Comparison of ENCODE assay signal across 15 cellular contexts in the genomic region with DNA sequence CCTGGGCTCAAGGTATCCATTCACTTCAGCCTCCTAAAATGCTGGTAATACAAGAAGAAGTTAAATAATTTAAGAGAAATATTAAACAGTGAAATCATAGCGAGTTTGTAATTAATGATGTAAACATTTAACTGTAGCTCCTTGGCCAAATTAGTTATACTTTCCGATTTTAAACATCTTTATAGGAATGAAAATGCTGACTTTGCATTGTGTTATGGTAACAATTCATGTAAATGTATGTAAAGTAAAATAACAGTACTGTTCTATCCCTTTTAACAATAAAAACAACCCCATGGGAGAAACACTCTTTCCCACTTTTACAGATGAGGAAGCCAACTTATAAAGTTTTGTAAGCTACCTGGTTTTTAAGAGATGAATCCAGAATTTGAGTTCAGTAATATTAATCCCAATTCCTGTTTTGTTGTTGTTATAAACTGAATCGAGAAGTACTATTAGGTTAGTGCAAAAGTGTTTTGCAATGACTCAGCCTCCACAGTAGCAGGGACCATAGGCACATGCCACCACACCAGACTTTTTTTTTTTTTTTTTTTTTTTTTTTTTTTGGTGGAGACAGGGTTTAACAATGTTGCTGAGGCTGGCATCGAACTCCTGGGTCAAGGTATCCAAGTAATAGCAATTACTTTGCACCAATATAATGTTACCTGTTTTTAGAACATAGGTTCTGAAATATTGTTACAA.
DNase-seq lines count a peak whose midpoint lies in the region; ATAC-seq, FAIRE-seq and TF ChIP-seq lines count a peak whose summit lies in the region.
"Had no signal": no experiment of that assay in that cellular context is flagged by ENCODE, and none has a peak within 500 bp of the region (broad histone marks: within the 10 kb centered on the region; RNA-seq: fewer than 3 reads in every experiment).

No MANE protein-coding gene starts in this region.

- no peaks in the 10 kb centered on the region for H3K27me3 Mint-ChIP-seq in GM23338 (ENCODE audit: insufficient read depth, low read depth, poor library complexity)
- H3K27me3 Mint-ChIP-seq: B cell; CD4-positive, alpha-beta T cell had no signal

- H3K9me1 ChIP-seq in IMR-90 (ENCODE audit: insufficient read depth, low read length) (no peaks in the 10 kb centered on the region), K562 (ENCODE audit: control insufficient read depth, insufficient read depth, low read length) (no peaks in the 10 kb centered on the region)

- H3K18ac ChIP-seq in IMR-90 (ENCODE audit: low read depth, low read length) = no peak overlapping the region

- no peak overlapping the region for H3K14ac ChIP-seq in IMR-90 (replicated peaks; ENCODE audit: low read depth, low read length)

- no peak for TF ChIP-seq CTCF in A549 (IDR thresholded peaks at IDR 0.05)
- TF ChIP-seq CTCF in GM23338 (conservative IDR thresholded peaks at IDR 0.05; ENCODE audit: low read depth in 2 of 2) = no peak
- no peak for TF ChIP-seq CTCF in IMR-90 (conservative IDR thresholded peaks at IDR 0.05; ENCODE audit: low read depth, low read length)
- TF ChIP-seq CTCF in K562 (IDR thresholded peaks at IDR 0.05 in 2 of 3, conservative IDR thresholded peaks at IDR 0.05 in 1 of 3; ENCODE audit: insufficient read depth in 2 of 3, low read depth in 1 of 3, low read length in 3 of 3) = no peak
- no peak for TF ChIP-seq CTCF in prostate gland (IDR thresholded peaks at IDR 0.05)

- no peak overlapping the region for H3K56ac ChIP-seq in IMR-90 (ENCODE audit: extremely low read depth, insufficient read depth, low read length)

- H3K4me2 ChIP-seq in A549 (no peak overlapping the region), GM23338 (no peak overlapping the region), IMR-90 (ENCODE audit: low read depth, low read length) (no peak overlapping the region), K562 (ENCODE audit: insufficient read depth, low read length) (no peak overlapping the region)

- H3K9me2 ChIP-seq in GM23338 (ENCODE audit: insufficient read depth) = no peaks in the 10 kb centered on the region

- no peak overlapping the region for H2BK5ac ChIP-seq in IMR-90 (ENCODE audit: low read depth, low read length, poor library complexity, severe bottlenecking)

- no peaks in the 10 kb centered on the region for H3K4me1 Mint-ChIP-seq in GM23338
- H3K4me1 Mint-ChIP-seq: B cell, H9 had no signal

- DNase-seq in A549 (ENCODE audit: low read depth in 1 of 2, low spot score in 1 of 2) (no peak), GM23338 (ENCODE audit: low spot score) (no peak), IMR-90 (no peak), K562 (ENCODE audit: extremely low read depth in 1 of 4, low spot score in 3 of 4) (no peak), prostate gland (ENCODE audit: low spot score) (no peak), SK-N-DZ (ENCODE audit: low spot score) (no peak), pons (ENCODE audit: low spot score) (no peak), GM19238 (ENCODE audit: insufficient read length, low spot score) (no peak)
- DNase-seq: C1 segment of cervical spinal cord; CD4-positive, alpha-beta T cell; DMS79 treated with DMSO at 0.1 percent for 48 hours; GF-D8; H9; KG1 had no signal

- H2AFZ ChIP-seq in GM23338 (peak overlapping the region; percentile 63), IMR-90 (replicated peaks; ENCODE audit: low read length, poor library complexity) (no peak overlapping the region), K562 (ENCODE audit: low read depth, low read length) (no peak overlapping the region)

- no peaks in the 10 kb centered on the region for H3K9me3 Mint-ChIP-seq in GM23338
- H3K9me3 Mint-ChIP-seq: H9 had no signal

- no peaks in the 10 kb centered on the region for H3K4me1 ChIP-seq in A549
- H3K4me1 ChIP-seq in GM23338 (ENCODE audit: insufficient read depth) = no peaks in the 10 kb centered on the region
- no peaks in the 10 kb centered on the region for H3K4me1 ChIP-seq in IMR-90 (ENCODE audit: control insufficient read depth, insufficient read depth, low read length)
- no peaks in the 10 kb centered on the region for H3K4me1 ChIP-seq in K562 (replicated peaks in 1 of 2; ENCODE audit: control insufficient read depth in 2 of 2, insufficient read depth in 2 of 2, low read length in 2 of 2)
- no peaks in the 10 kb centered on the region for H3K4me1 ChIP-seq in prostate gland (replicated peaks)

- H3F3A ChIP-seq in GM23338 (replicated peaks; ENCODE audit: low read depth) = no peaks in the 10 kb centered on the region

- H3K4me3 Mint-ChIP-seq in GM23338 = no peak overlapping the region
- H3K4me3 Mint-ChIP-seq: B cell; CD4-positive, alpha-beta T cell; H9 had no signal

- in situ Hi-C loops in IMR-90 (cut with MboI; ENCODE audit: low sequenced_read_pairs) (no loop called here), K562 (cut with MboI) (no loop called here)

- no peak overlapping the region for H3K4ac ChIP-seq in IMR-90 (ENCODE audit: low read depth, low read length)

- ATAC-seq in A549 (no peak), GM23338 (no peak), IMR-90 (ENCODE audit: low read depth) (no peak), K562 (no peak)

- no peak for TF ChIP-seq POLR2A in A549 (IDR thresholded peaks at IDR 0.05; ENCODE audit: low read length)
- no peak for TF ChIP-seq POLR2A in IMR-90 (IDR thresholded peaks at IDR 0.05; ENCODE audit: low read depth, low read length)
- no peak for TF ChIP-seq POLR2A in K562 (conservative IDR thresholded peaks at IDR 0.05)
- TF ChIP-seq POLR2A in prostate gland (IDR thresholded peaks at IDR 0.05) = no peak

- POLR2A ChIA-PET in A549 (lab: Yijun Ruan, JAX) (no interaction called here), IMR-90 (lab: Charles Lee; ENCODE audit: unreplicated experiment) (no interaction called here), K562 (lab: Yijun Ruan, JAX) (no interaction called here)

- no peak overlapping the region for H2BK15ac ChIP-seq in IMR-90 (ENCODE audit: low read depth, low read length)

- dilution Hi-C loops in IMR-90 (cut with HindIII; ENCODE audit: low sequenced_read_pairs, unreplicated experiment) = no loop called here

- H2AK9ac ChIP-seq in IMR-90 (replicated peaks; ENCODE audit: low read depth, low read length, poor library complexity) = no peak overlapping the region

- H3K27ac ChIP-seq in A549 (no peak overlapping the region), GM23338 (ENCODE audit: low read depth) (no peak overlapping the region), IMR-90 (ENCODE audit: insufficient read depth, low read length) (no peak overlapping the region), K562 (ENCODE audit: extremely low read depth, low read depth, low read length) (no peak overlapping the region), prostate gland (no peak overlapping the region)

- intact Hi-C loops in IMR-90 (cut with micrococcal nuclease) = no loop called here
- intact Hi-C loops in K562 (cut with micrococcal nuclease) = no loop called here
- intact Hi-C loops in prostate gland (cut with DNase I) = no loop called here

- no peak overlapping the region for H4K5ac ChIP-seq in IMR-90 (ENCODE audit: low read depth, low read length)

- FAIRE-seq in A549 (lab: Jason Lieb, UNC) (no peak), K562 (lab: Jason Lieb, UNC) (no peak)

- CTCF ChIA-PET in A549 (lab: Yijun Ruan, JAX) = no interaction called here
- CTCF ChIA-PET in IMR-90 (lab: Yijun Ruan, JAX) = no interaction called here
- CTCF ChIA-PET in K562 (lab: Yijun Ruan, JAX; ENCODE audit: low intra/inter-chr PET ratio) = no interaction called here

- no peaks in the 10 kb centered on the region for H3K79me1 ChIP-seq in IMR-90 (ENCODE audit: low read depth in 1 of 2, low read length in 2 of 2)

- BruUV-seq in IMR-90 (replicated peaks; lab: Mats Ljungman, UMichigan) (no TSS peak), K562 (replicated peaks; lab: Mats Ljungman, UMichigan) (no TSS peak)

- H4K20me1 ChIP-seq in GM23338 (replicated peaks; ENCODE audit: insufficient read depth) = no peaks in the 10 kb centered on the region
- H4K20me1 ChIP-seq in IMR-90 (ENCODE audit: insufficient read depth, low read length) = no peaks in the 10 kb centered on the region
- no peaks in the 10 kb centered on the region for H4K20me1 ChIP-seq in K562 (replicated peaks; ENCODE audit: control insufficient read depth, insufficient read depth, low read length)

- H3K9me3 ChIP-seq in A549 (no peaks in the 10 kb centered on the region), IMR-90 (ENCODE audit: control insufficient read depth, insufficient read depth, low read length) (no peaks in the 10 kb centered on the region), K562 (replicated peaks; ENCODE audit: control insufficient read depth, insufficient read depth, low read depth, low read length) (no peaks in the 10 kb centered on the region), prostate gland (no peaks in the 10 kb centered on the region)

- H2BK120ac ChIP-seq in IMR-90 (ENCODE audit: low read depth, low read length) = no peak overlapping the region

- H3K79me2 ChIP-seq in GM23338 (replicated peaks; ENCODE audit: insufficient read depth) = no peaks in the 10 kb centered on the region
- no peaks in the 10 kb centered on the region for H3K79me2 ChIP-seq in K562 (ENCODE audit: control insufficient read depth, insufficient read depth, low read length)

- H3K27ac Mint-ChIP-seq in GM23338 = no peak overlapping the region; the same call in 1 of the 2 replicates
- H3K27ac Mint-ChIP-seq: B cell; CD4-positive, alpha-beta T cell had no signal

- H3K27me3 ChIP-seq in GM23338 (ENCODE audit: insufficient read depth) = no peaks in the 10 kb centered on the region
- no peaks in the 10 kb centered on the region for H3K27me3 ChIP-seq in IMR-90 (ENCODE audit: control insufficient read depth, insufficient read depth, low read length)
- H3K27me3 ChIP-seq in K562 (ENCODE audit: control insufficient read depth in 2 of 2, insufficient read depth in 2 of 2, low read length in 2 of 2) = no peaks in the 10 kb centered on the region
- no peaks in the 10 kb centered on the region for H3K27me3 ChIP-seq in prostate gland (replicated peaks; ENCODE audit: insufficient read depth)

- TF ChIP-seq EP300 in A549 (IDR thresholded peaks at IDR 0.05) = no peak
- TF ChIP-seq EP300 in K562 (IDR thresholded peaks at IDR 0.05; ENCODE audit: low read length) = no peak

- 41% methylated on average over 4 of the region's 4 CpGs for WGBS in A549 (ENCODE audit: missing lambda C conversion rate)
- no CpG with 5 or more reads among the region's 4 CpGs for WGBS in IMR-90 (ENCODE audit: extremely low coverage in 2 of 2, insufficient read length in 1 of 2), 2 experiments
- WGBS in K562 (ENCODE audit: insufficient coverage, low coverage, missing lambda C conversion rate) = 0% methylated on average over 4 of the region's 4 CpGs
- 85% methylated on average over 4 of the region's 4 CpGs for WGBS in prostate gland

- H3K4me3 ChIP-seq in A549 (no peak overlapping the region), GM23338 (no peak overlapping the region), IMR-90 (ENCODE audit: insufficient read depth, low read depth, low read length) (no peak overlapping the region), K562 (no peak overlapping the region), prostate gland (no peak overlapping the region)

- H2BK20ac ChIP-seq in IMR-90 (ENCODE audit: low read depth, low read length) = no peak overlapping the region

- no peak for TF ChIP-seq RAD21 in A549 (conservative IDR thresholded peaks at IDR 0.05 in 1 of 2, IDR thresholded peaks at IDR 0.05 in 1 of 2)
- no peak for TF ChIP-seq RAD21 in IMR-90 (IDR thresholded peaks at IDR 0.05; ENCODE audit: low read length)
- no peak for TF ChIP-seq RAD21 in K562 (CRISPR knock-in tag; conservative IDR thresholded peaks at IDR 0.05 in 1 of 2, IDR thresholded peaks at IDR 0.05 in 1 of 2)

- no peaks in the 10 kb centered on the region for H3K36me3 Mint-ChIP-seq in GM23338 (ENCODE audit: low read depth)

- H3K23ac ChIP-seq in IMR-90 (ENCODE audit: low read depth, low read length) = no peak overlapping the region

- H3K9ac ChIP-seq in IMR-90 (ENCODE audit: low read depth, low read length) (no peak overlapping the region), K562 (ENCODE audit: insufficient read depth in 1 of 2, low read depth in 2 of 2, low read length in 2 of 2) (no peak overlapping the region)

- H4K91ac ChIP-seq in IMR-90 (ENCODE audit: insufficient read depth, low read depth, low read length) = no peak overlapping the region

- no peaks in the 10 kb centered on the region for H3K36me3 ChIP-seq in GM23338 (ENCODE audit: insufficient read depth)
- H3K36me3 ChIP-seq in IMR-90 (ENCODE audit: control insufficient read depth, insufficient read depth, low read length) = no peaks in the 10 kb centered on the region
- H3K36me3 ChIP-seq in K562 (ENCODE audit: control insufficient read depth, insufficient read depth, low read length) = no peaks in the 10 kb centered on the region
- H3K36me3 ChIP-seq in prostate gland = no peaks in the 10 kb centered on the region

- H2AK5ac ChIP-seq in IMR-90 (ENCODE audit: low read depth, low read length) = no peak overlapping the region

- H4K8ac ChIP-seq in IMR-90 (ENCODE audit: low read depth in 2 of 2, low read length in 2 of 2) = no peak overlapping the region
